ENCODE assay signal across 1 cellular context in genomic region chr15:34796847-34797246, GRCh38.
TF ChIP-seq lines count a peak whose summit lies in the region.

No MANE protein-coding gene starts in this region.

TF ChIP-seq in H1, 55 proteins besides CTCF, POLR2A, EP300 and RAD21:
- no peak for TF ChIP-seq POLR2AphosphoS5 (IDR thresholded peaks at IDR 0.05; ENCODE audit: low read depth, low read length)
